In the genomic region with DNA sequence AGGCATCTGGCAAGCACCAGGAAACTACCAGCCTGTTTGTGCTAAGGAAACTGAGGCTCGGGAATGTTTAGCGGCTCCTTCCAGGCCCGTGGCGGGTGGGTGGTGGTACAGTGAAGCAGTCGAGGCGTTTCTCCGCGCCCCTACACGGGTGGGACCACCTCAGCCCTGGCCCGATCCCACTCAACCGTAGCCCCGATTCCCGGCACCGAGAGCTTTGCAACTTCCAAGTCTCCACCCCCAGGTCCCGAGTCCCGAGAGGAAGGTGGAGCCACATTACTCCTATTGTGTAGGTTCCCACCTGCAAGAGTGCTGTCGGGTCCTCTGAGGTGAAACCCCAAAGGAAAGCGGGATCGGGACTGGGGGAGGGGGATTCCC, we compare ENCODE assay signal across 8 cellular contexts. TPM values are rescaled to one million over a fixed set of nuclear protein-coding genes. Genes with fewer than 3 reads are reported as not detected.
A peak's percentile ranks its signal among the peaks of the same experiment; 100 is the strongest.
DNase-seq lines count a peak whose midpoint lies in the region; ATAC-seq and TF ChIP-seq lines count a peak whose summit lies in the region.

No MANE protein-coding gene starts in this region.

- H3K36me3 Mint-ChIP-seq in activated naive CD8-positive, alpha-beta T cell treated with anti-CD3 and anti-CD28 coated beads, Interleukin-2, amount 50 U/mL, for 24 hours (ENCODE audit: low read depth) = peaks cover 5% of the 10 kb centered on the region

- no peak for TF ChIP-seq CTCF in stomach (IDR thresholded peaks at IDR 0.05)

- peaks cover 3% of the 10 kb centered on the region; the same call in 1 of the 2 replicates for H3K4me1 ChIP-seq in HUES64 (ENCODE audit: insufficient read depth, low read length)
- H3K4me1 ChIP-seq in iPS-20b (ENCODE audit: insufficient read depth, low read length) = no peaks in the 10 kb centered on the region
- peaks cover 0 to 29% (median 21%) of the 10 kb centered on the region in 4 donors for H3K4me1 ChIP-seq in stomach

- H3K27me3 Mint-ChIP-seq in activated naive CD8-positive, alpha-beta T cell treated with anti-CD3 and anti-CD28 coated beads, Interleukin-2, amount 50 U/mL, for 24 hours = no peaks in the 10 kb centered on the region

- no peaks in the 10 kb centered on the region for H3K9me3 Mint-ChIP-seq in activated naive CD8-positive, alpha-beta T cell treated with anti-CD3 and anti-CD28 coated beads, Interleukin-2, amount 50 U/mL, for 24 hours

- H3K4me3 Mint-ChIP-seq in activated naive CD8-positive, alpha-beta T cell treated with anti-CD3 and anti-CD28 coated beads, Interleukin-2, amount 50 U/mL, for 24 hours = peak overlapping the region; percentile 88

- no peak for TF ChIP-seq POLR2A in stomach (IDR thresholded peaks at IDR 0.05)

- H3K4me3 ChIP-seq in HUES64 (ENCODE audit: low read length) = peak overlapping the region; percentile 85
- H3K4me3 ChIP-seq in iPS-20b (ENCODE audit: low read length) = peak overlapping the region; percentile 95
- H3K4me3 ChIP-seq in stomach = peak overlapping the region; percentile 61 to 73 (median 65)

- H3K27ac ChIP-seq in HUES64 (ENCODE audit: low read depth, low read length) (peak overlapping the region; percentile 96), iPS-20b (ENCODE audit: low read length) (peak overlapping the region; percentile 88), stomach (peak overlapping the region; percentile 88 to 96 (median 94))

- WGBS in HUES64 = under 1% methylated on average over 19 of the region's 19 CpGs
- 0 to 2% (median 0%) methylated on average over 9 to 19 of the region's 19 CpGs for WGBS in stomach, 5 donors

- H3K27me3 ChIP-seq in HUES64 (ENCODE audit: insufficient read depth, low read length) (no peaks in the 10 kb centered on the region), iPS-20b (ENCODE audit: insufficient read depth, low read length) (no peaks in the 10 kb centered on the region), stomach (no peaks in the 10 kb centered on the region)

- H3K4me1 Mint-ChIP-seq in activated naive CD8-positive, alpha-beta T cell treated with anti-CD3 and anti-CD28 coated beads, Interleukin-2, amount 50 U/mL, for 24 hours = peaks cover 26% of the 10 kb centered on the region

- H3K27ac Mint-ChIP-seq in activated naive CD8-positive, alpha-beta T cell treated with anti-CD3 and anti-CD28 coated beads, Interleukin-2, amount 50 U/mL, for 24 hours = peak overlapping the region; percentile 84

- H3K9ac ChIP-seq in HUES64 (ENCODE audit: low read depth, low read length) (peak overlapping the region; percentile 92), iPS-20b (ENCODE audit: low read depth, low read length) (peak overlapping the region; percentile 98)

- no peak for TF ChIP-seq EP300 in stomach (IDR thresholded peaks at IDR 0.05)

- peaks cover 12% of the 10 kb centered on the region for H3K36me3 ChIP-seq in HUES64 (ENCODE audit: insufficient read depth, low read length)
- H3K36me3 ChIP-seq in iPS-20b (ENCODE audit: insufficient read depth, low read depth, low read length) = peaks cover 18% of the 10 kb centered on the region
- H3K36me3 ChIP-seq in stomach = peaks cover 0 to 47% (median 41%) of the 10 kb centered on the region in 4 donors

- no peak for ATAC-seq in activated naive CD8-positive, alpha-beta T cell treated with anti-CD3 and anti-CD28 coated beads, Interleukin-2, amount 50 U/mL, for 24 hours
- ATAC-seq in GM18861 (IDR thresholded peaks at IDR 0.05; ENCODE audit: unreplicated experiment) = no peak

- intact Hi-C loops in stomach (cut with DNase I; ENCODE audit: low total_unique reads) = no loop called here

- H3K9me3 ChIP-seq in HUES64 (ENCODE audit: insufficient read depth, low read depth, low read length) (no peaks in the 10 kb centered on the region), iPS-20b (ENCODE audit: insufficient read depth, low read depth, low read length) (no peaks in the 10 kb centered on the region), stomach (no peaks in the 10 kb centered on the region)

- peak; percentile 87 for DNase-seq in NCI-H82 (lab: John Stamatoyannopoulos, UW)
- DNase-seq in NCI-H82 treated with DMSO at 0.1 percent for 48 hours (lab: John Stamatoyannopoulos, UW; ENCODE audit: unreplicated experiment) = no peak
- no peak for DNase-seq in activated naive CD8-positive, alpha-beta T cell treated with anti-CD3 and anti-CD28 coated beads, Interleukin-2, amount 50 U/mL, for 24 hours
- DNase-seq in stomach = no peak
- no peak for DNase-seq in medulla oblongata (ENCODE audit: extremely low spot score)

RNA-seq across cellular contexts. Expression of gene DPP3, which starts 0.5 kb away (rescaled TPM):
- 51.1 TPM for polyA plus RNA-seq in HUES64 (2013, experiment 1 of 2)
- 46.3 TPM for polyA plus RNA-seq in HUES64 (2013, experiment 2 of 2)
- 100 to 1,000 TPM in 2 of 5 donors, 10 to 100 TPM in 3; 14.0 to 320 (median 42.3) TPM for total RNA-seq in stomach
- 10 to 100 TPM; 20.0 to 26.9 (median 26.4) TPM for polyA plus RNA-seq in stomach

RNA-seq across cellular contexts. Expression of gene PELI3, which starts 13.0 kb away (rescaled TPM):
- 3.6 TPM for polyA plus RNA-seq in HUES64 (2013, experiment 1 of 2)
- polyA plus RNA-seq in HUES64 (2013, experiment 2 of 2) = 4.8 TPM
- 10 to 100 TPM in 1 of 5 donors, 1 to 10 TPM in 3, under 1 TPM in 1; 0.58 to 11.2 (median 6.4) TPM for total RNA-seq in stomach
- polyA plus RNA-seq in stomach = 1 to 10 TPM; 7.3 to 9.8 (median 9.3) TPM

RNA-seq across cellular contexts. Expression of gene BBS1, which starts 30.7 kb away (rescaled TPM):
- polyA plus RNA-seq in HUES64 (2013, experiment 1 of 2) = 11.1 TPM
- polyA plus RNA-seq in HUES64 (2013, experiment 2 of 2) = 15.4 TPM
- total RNA-seq in stomach = 100 to 1,000 TPM in 1 of 5 donors, 10 to 100 TPM in 4; 13.6 to 138 (median 44.3) TPM
- polyA plus RNA-seq in stomach = 10 to 100 TPM; 12.3 to 12.4 (median 12.4) TPM

RNA-seq across cellular contexts. Expression of gene MRPL11, which starts 41.1 kb away (rescaled TPM):
- polyA plus RNA-seq in HUES64 (2013, experiment 1 of 2) = 112 TPM
- 113 TPM for polyA plus RNA-seq in HUES64 (2013, experiment 2 of 2)
- total RNA-seq in stomach = 10 to 100 TPM; 18.8 to 50.9 (median 29.7) TPM
- 10 to 100 TPM; 51.8 to 66.8 (median 53.4) TPM for polyA plus RNA-seq in stomach

RNA-seq across cellular contexts. Expression of gene NPAS4, which starts 58.9 kb away (rescaled TPM):
- polyA plus RNA-seq in HUES64 (2013, experiment 1 of 2) = 0.35 TPM
- 0.19 TPM for polyA plus RNA-seq in HUES64 (2013, experiment 2 of 2)
- 1 to 10 TPM in 1 of 5 donors, under 1 TPM in 1, not detected in 3; 0.89 to 1.7 TPM for total RNA-seq in stomach
- under 1 TPM in 2 of 3 donors, not detected in 1; 0.25 to 0.50 TPM for polyA plus RNA-seq in stomach
